ENCODE assay signal across 21 cellular contexts in the genomic region with DNA sequence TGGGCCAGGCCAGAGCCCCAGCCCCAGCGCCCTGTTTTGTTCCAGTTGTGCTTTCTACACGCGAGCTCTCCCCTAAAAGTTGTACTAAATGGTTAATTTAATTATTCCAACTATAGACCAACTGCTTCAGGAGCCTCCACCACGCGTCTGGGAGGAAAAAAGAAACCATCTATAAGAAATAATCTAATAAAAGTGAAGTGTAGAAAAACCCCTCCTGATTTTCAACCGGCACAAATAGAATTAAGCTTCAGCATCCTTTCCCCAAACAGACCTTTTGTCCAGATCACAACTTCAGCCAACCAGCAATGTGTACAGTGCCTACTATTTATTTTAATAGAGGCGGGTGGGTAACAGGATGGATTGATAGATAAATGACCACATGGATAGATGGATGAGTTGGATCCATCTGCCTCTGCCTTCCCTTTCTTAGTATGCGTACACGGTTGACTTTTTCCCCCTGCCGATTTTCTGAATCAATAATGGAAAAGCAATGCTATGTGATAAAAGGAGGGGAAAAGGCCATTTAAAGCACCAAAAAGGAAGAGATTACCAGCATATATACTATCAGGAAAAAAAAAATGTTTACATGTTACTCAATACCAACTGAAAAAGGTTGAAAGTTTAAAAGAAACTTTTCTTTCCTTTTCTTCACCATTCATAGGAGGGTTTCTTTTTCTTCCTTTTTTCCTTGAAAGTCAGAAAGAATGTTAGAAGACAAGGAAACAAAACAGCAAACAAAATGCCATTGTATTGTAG. TPM values are rescaled to one million over a fixed set of nuclear protein-coding genes. Genes with fewer than 3 reads are reported as not detected.
DNase-seq lines count a peak whose midpoint lies in the region; TF ChIP-seq lines count a peak whose summit lies in the region.
"Had no signal": no experiment of that assay in that cellular context is flagged by ENCODE, and none has a peak within 500 bp of the region (broad histone marks: within the 10 kb centered on the region; RNA-seq: fewer than 3 reads in every experiment).

No MANE protein-coding gene starts in this region.

- H3K4me2 ChIP-seq in OCI-LY3 (ENCODE audit: low read length) (peak overlapping the region; percentile 97), neuronal stem cell (ENCODE audit: insufficient read depth, low read length, poor library complexity, severe bottlenecking) (peak overlapping the region; percentile 40)

- H4K20me1 ChIP-seq in OCI-LY3 (ENCODE audit: insufficient read depth, low read length) = no peaks in the 10 kb centered on the region
- H4K20me1 ChIP-seq: BLaER1 treated with 17β-estradiol and CSF1 and Interleukin-3, amounts not matched to agents 10 nM and 100 nM had no signal

- TF ChIP-seq CTCF in OCI-LY3 (IDR thresholded peaks at IDR 0.05; ENCODE audit: low read depth, low read length) (no peak), glutamatergic neuron (IDR thresholded peaks at IDR 0.05; ENCODE audit: partially characterized antibody, unreplicated experiment) (no peak)

- no peak overlapping the region for H3K23ac ChIP-seq in neuronal stem cell (ENCODE audit: low read depth, low read length, poor library complexity)

- H3K27ac ChIP-seq in OCI-LY3 (ENCODE audit: low read length) (peak overlapping the region; percentile 99), neuronal stem cell (replicated peaks; ENCODE audit: low read length) (no peak overlapping the region)
- H3K27ac ChIP-seq: BLaER1 treated with 17β-estradiol and CSF1 and Interleukin-3, amounts not matched to agents 10 nM and 100 nM; GM23248; Peyer's patch; SK-N-MC had no signal

- no peak overlapping the region for H4K91ac ChIP-seq in neuronal stem cell (ENCODE audit: low read depth, low read length, poor library complexity)

- H3K27me3 Mint-ChIP-seq in glutamatergic neuron (ENCODE audit: unreplicated experiment) = peaks cover 39% of the 10 kb centered on the region

- no peak overlapping the region for H2BK12ac ChIP-seq in neuronal stem cell (ENCODE audit: low read length)

- no CpG with 5 or more reads among the region's 10 CpGs for WGBS in neuronal stem cell (ENCODE audit: extremely low coverage in 2 of 2, insufficient read length in 2 of 2, insufficient replicate concordance in 1 of 2), 2 donors

- H3K79me1 ChIP-seq in neuronal stem cell (ENCODE audit: low read depth, low read length) = no peaks in the 10 kb centered on the region

- H3K36me3 Mint-ChIP-seq in glutamatergic neuron (ENCODE audit: unreplicated experiment) = peaks cover 3% of the 10 kb centered on the region

- H3K9ac ChIP-seq in ES-I3 (ENCODE audit: low read depth, low read length) (peak overlapping the region; percentile 34; the same call in 1 of the 2 replicates), OCI-LY3 (ENCODE audit: low read length) (peak overlapping the region; percentile 99), neuronal stem cell (ENCODE audit: low read depth, low read length, poor library complexity) (no peak overlapping the region)
- H3K9ac ChIP-seq: BLaER1 treated with 17β-estradiol and CSF1 and Interleukin-3, amounts not matched to agents 10 nM and 100 nM; GM23248 had no signal

- no peak overlapping the region for H3K4ac ChIP-seq in neuronal stem cell (ENCODE audit: low read length)

- peaks cover 33% of the 10 kb centered on the region for H3K9me3 Mint-ChIP-seq in glutamatergic neuron (ENCODE audit: unreplicated experiment)

- no peak overlapping the region for H3K18ac ChIP-seq in neuronal stem cell (ENCODE audit: low read length)

- 0 out of 2 replicates have a peak overlapping the region, but pooled peaks have one; percentile 92 for H3K4me3 ChIP-seq in OCI-LY3 (ENCODE audit: low read length)
- no peak overlapping the region for H3K4me3 ChIP-seq in neuronal stem cell (ENCODE audit: low read length in 2 of 2)
- no peak overlapping the region for H3K4me3 ChIP-seq in MG63
- H3K4me3 ChIP-seq: BLaER1 treated with 17β-estradiol and CSF1 and Interleukin-3, amounts not matched to agents 10 nM and 100 nM; GM12878; GM23248; Peyer's patch; SK-N-MC had no signal

- peaks cover 37% of the 10 kb centered on the region for H3K79me2 ChIP-seq in OCI-LY3 (ENCODE audit: low read length)

- DNase-seq in glutamatergic neuron = no peak
- DNase-seq in neuronal stem cell (ENCODE audit: low spot score) = no peak
- DNase-seq in KG1 (lab: John Stamatoyannopoulos, UW) = no peak
- DNase-seq in stimulated activated naive CD4-positive, alpha-beta T cell (lab: John Stamatoyannopoulos, UW) = no peak
- no peak for DNase-seq in activated CD4-positive, CD25-positive, alpha-beta regulatory T cell treated with anti-CD3 and anti-CD28 coated beads, Interleukin-2, amount 50 U/mL, for 72 hours
- no peak for DNase-seq in MG63
- DNase-seq: DND-41, GDM1, GM23248, IMR-90, Kasumi-1, NCI-H1417 treated with DMSO at 0.1 percent for 48 hours, NCI-H1930, Peyer's patch had no signal

- H3K9me3 ChIP-seq in ES-I3 (ENCODE audit: control insufficient read depth, insufficient read depth, low read length) (no peaks in the 10 kb centered on the region), OCI-LY3 (ENCODE audit: insufficient read depth, low read length) (no peaks in the 10 kb centered on the region; the same call in 1 of the 2 replicates), neuronal stem cell (replicated peaks in 1 of 2; ENCODE audit: control insufficient read depth in 2 of 2, insufficient read depth in 1 of 2, low read depth in 1 of 2, low read length in 2 of 2) (peaks cover 2 to 6% of the 10 kb centered on the region in 2 donors), MG63 (no peaks in the 10 kb centered on the region)
- H3K9me3 ChIP-seq: Peyer's patch had no signal

- H3K4me1 Mint-ChIP-seq in glutamatergic neuron (ENCODE audit: low read depth, unreplicated experiment) = peaks cover 47% of the 10 kb centered on the region

- H3K4me1 ChIP-seq in ES-I3 (ENCODE audit: insufficient read depth, low read length) (peaks cover 15% of the 10 kb centered on the region; the same call in 1 of the 2 replicates), OCI-LY3 (ENCODE audit: low read length) (peaks cover 48% of the 10 kb centered on the region), neuronal stem cell (ENCODE audit: control insufficient read depth in 2 of 2, insufficient read depth in 1 of 2, low read depth in 1 of 2, low read length in 2 of 2) (peaks cover 0 to 16% of the 10 kb centered on the region in 2 donors)
- H3K4me1 ChIP-seq: Peyer's patch had no signal

- H2AFZ ChIP-seq in OCI-LY3 (ENCODE audit: low read depth, low read length) (no peak overlapping the region), neuronal stem cell (ENCODE audit: low read length) (no peak overlapping the region)
- H2AFZ ChIP-seq: GM23248 had no signal

- H2BK15ac ChIP-seq in neuronal stem cell (ENCODE audit: low read length) = no peak overlapping the region

- peak overlapping the region; percentile 85 for H3K27ac Mint-ChIP-seq in glutamatergic neuron (ENCODE audit: unreplicated experiment)

- no peak overlapping the region for H2BK5ac ChIP-seq in neuronal stem cell (ENCODE audit: low read length)

- no peak overlapping the region for H4K8ac ChIP-seq in neuronal stem cell (ENCODE audit: low read depth, low read length)

- H2AK5ac ChIP-seq in neuronal stem cell (ENCODE audit: low read depth, low read length) = no peak overlapping the region

- no peak overlapping the region for H2BK120ac ChIP-seq in neuronal stem cell (ENCODE audit: low read depth, low read length)

- H3K36me3 ChIP-seq in ES-I3 (ENCODE audit: insufficient read depth, low read length) (no peaks in the 10 kb centered on the region), OCI-LY3 (replicated peaks; ENCODE audit: low read depth, low read length) (peaks cover 35% of the 10 kb centered on the region), neuronal stem cell (replicated peaks in 1 of 2; ENCODE audit: control insufficient read depth in 2 of 2, insufficient read depth in 2 of 2, low read length in 2 of 2) (no peaks in the 10 kb centered on the region), MG63 (no peaks in the 10 kb centered on the region)
- H3K36me3 ChIP-seq: BLaER1 treated with 17β-estradiol and CSF1 and Interleukin-3, amounts not matched to agents 10 nM and 100 nM; Peyer's patch had no signal

- H3K27me3 ChIP-seq in OCI-LY3 (ENCODE audit: low read depth, low read length) (no peaks in the 10 kb centered on the region), neuronal stem cell (ENCODE audit: control insufficient read depth in 3 of 3, insufficient read depth in 3 of 3, low read depth in 1 of 3, low read length in 3 of 3) (peaks cover 17 to 98% (median 75%) of the 10 kb centered on the region in 3 experiments), MG63 (peaks cover 3% of the 10 kb centered on the region; the same call in 1 of the 2 replicates)

- H3K14ac ChIP-seq in neuronal stem cell (ENCODE audit: low read length) = no peak overlapping the region

- peak overlapping the region; percentile 58 for H3K4me3 Mint-ChIP-seq in glutamatergic neuron (ENCODE audit: unreplicated experiment)

RNA-seq across cellular contexts. Expression of a gene that starts 3.7 kb away (rescaled TPM):
- 101 TPM for total RNA-seq in glutamatergic neuron (ENCODE audit: unreplicated experiment)
- polyA plus RNA-seq in neuronal stem cell (2013, experiment 1 of 2) = not detected
- polyA plus RNA-seq in neuronal stem cell (2013, experiment 2 of 2) = 0.01 TPM
- not detected in 2 replicates for total RNA-seq in MG63 (2014; rRNA removed; shearing (Covaris generic); ENCODE audit: low replicate concordance)
- total RNA-seq: GM12878, GM23248, IMR-90, NCI-H460, Right ventricle myocardium inferior had no signal
- polyA plus RNA-seq: GM12878, GM23248, IMR-90 had no signal

Comparison
In these comparisons a context has a peak if more than half of its experiments do, and no peak if none do; other contexts are left out.
1. RNA of a gene that starts 3.7 kb away (total RNA-seq): 101 TPM in glutamatergic neuron (single experiment); not detected in MG63; every median in the first group is over 100 times any median in the second.